In genomic region chr12:75481774-75482173, GRCh38 we compare ENCODE assay signal across 8 cellular contexts. TPM values are rescaled to one million over a fixed set of nuclear protein-coding genes. Genes with fewer than 3 reads are reported as not detected.
A peak's percentile ranks its signal among the peaks of the same experiment; 100 is the strongest.
DNase-seq lines count a peak whose midpoint lies in the region; ATAC-seq and TF ChIP-seq lines count a peak whose summit lies in the region.

No MANE protein-coding gene starts in this region.

- H3K27me3 Mint-ChIP-seq in CD14-positive monocyte (ENCODE audit: low read depth in 3 of 3) (peaks cover 0 to 3% (median 0%) of the 10 kb centered on the region in 3 donors), natural killer cell (ENCODE audit: low read depth in 2 of 2) (peaks cover 0 to 3% of the 10 kb centered on the region in 2 donors)

- no peaks in the 10 kb centered on the region for H3K9me3 ChIP-seq in mammary epithelial cell (replicated peaks; ENCODE audit: insufficient read depth, low read length)

- H3K4me1 ChIP-seq in KMS-11 (ENCODE audit: low read depth, poor library complexity, severe bottlenecking) (no peaks in the 10 kb centered on the region), mammary epithelial cell (ENCODE audit: insufficient read depth, low read length) (peaks cover 41% of the 10 kb centered on the region)

- intact Hi-C loops in CD14-positive monocyte (cut with micrococcal nuclease), result loop anchor here (10.0 kb wide), 2 partner anchors 147 to 553 kb away; partner anchors contain the start of genes CAPS2 (in 2 of the 2), GLIPR1L1 (in 2 of the 2) and PHLDA1 (in 1 of the 2)
- intact Hi-C loops in mammary epithelial cell (cut with micrococcal nuclease), result loop anchor here (2.0 to 10.0 kb wide), 2 partner anchors 35 to 797 kb away; no protein-coding TSS in a partner anchor
- intact Hi-C loops in natural killer cell (cut with micrococcal nuclease), result loop anchor here (2.0 to 5.0 kb wide), 3 partner anchors 29 to 549 kb away; partner anchors contain the start of genes KRR1 and PHLDA1

- no TSS peak for BruUV-seq in mammary epithelial cell (replicated peaks; lab: Mats Ljungman, UMichigan)

- ATAC-seq in natural killer cell (no peak), HG03342 (IDR thresholded peaks at IDR 0.05; ENCODE audit: unreplicated experiment) (no peak)

- H3K9me3 Mint-ChIP-seq in CD14-positive monocyte, result peaks cover 0 to 4% (median 2%) of the 10 kb centered on the region in 7 donors
- peaks cover 0 to 2% of the 10 kb centered on the region in 2 donors for H3K9me3 Mint-ChIP-seq in natural killer cell

- 0% methylated on average over 4 of the region's 4 CpGs for WGBS in mammary epithelial cell (ENCODE audit: low coverage, missing lambda C conversion rate)

- peak overlapping the region; percentile 14 for H3K4me2 ChIP-seq in KMS-11
- peak overlapping the region; percentile 89 for H3K4me2 ChIP-seq in mammary epithelial cell (ENCODE audit: insufficient read depth, low read depth, low read length)

- H3K27me3 ChIP-seq in KMS-11 (ENCODE audit: insufficient read depth, low read depth) (no peaks in the 10 kb centered on the region), mammary epithelial cell (ENCODE audit: insufficient read depth, low read length) (no peaks in the 10 kb centered on the region)

- in situ Hi-C loops in mammary epithelial cell (cut with MboI; ENCODE audit: low sequenced_read_pairs in 2 of 2), result loop anchor here (5.0 to 10.0 kb wide), 2 partner anchors 147 to 149 kb away; partner anchors contain the start of genes CAPS2 (in 2 of the 2) and GLIPR1L1 (in 2 of the 2)

- H3K4me3 ChIP-seq in KMS-11 (IDR thresholded peaks at IDR 0.05; ENCODE audit: insufficient read depth, low read depth, low read length) (no peak overlapping the region), mammary epithelial cell (replicated peaks in 1 of 3; ENCODE audit: insufficient read depth in 1 of 3, low read depth in 2 of 3, low read length in 3 of 3) (peak overlapping the region; percentile 49 to 71 (median 67))

- H3K79me2 ChIP-seq in KMS-11 (ENCODE audit: insufficient read depth, low read depth) (no peaks in the 10 kb centered on the region), mammary epithelial cell (ENCODE audit: insufficient read depth, low read length) (peaks cover 51% of the 10 kb centered on the region)

- H3K4me1 Mint-ChIP-seq in CD14-positive monocyte (peaks cover 82% of the 10 kb centered on the region), natural killer cell (peaks cover 75 to 83% of the 10 kb centered on the region in 2 donors)

- H3K27ac ChIP-seq in KMS-11 (no peak overlapping the region), mammary epithelial cell (ENCODE audit: insufficient read depth, low read depth, low read length) (peak overlapping the region; percentile 85)

- DNase-seq in CD14-positive monocyte (ENCODE audit: low spot score) (no peak), mammary epithelial cell (peak; percentile 55), natural killer cell (no peak), NCI-H1417 treated with DMSO at 0.1 percent for 48 hours (lab: John Stamatoyannopoulos, UW) (no peak), HUDEP-2 (lab: John Stamatoyannopoulos, UW; ENCODE audit: unreplicated experiment in 76 of 76) (no peak)
- no peak for DNase-seq in activated effector memory CD4-positive, alpha-beta T cell treated with anti-CD3 and anti-CD28 coated beads, Interleukin-2, amount 50 U/mL, for 16 hours

- no peak overlapping the region for H3K9ac ChIP-seq in KMS-11
- H3K9ac ChIP-seq in mammary epithelial cell (ENCODE audit: insufficient read depth, low read length), result peak overlapping the region; percentile 92

- dilution Hi-C loops in mammary epithelial cell (cut with HindIII; ENCODE audit: low sequenced_read_pairs), result no loop called here

- H3K36me3 ChIP-seq in KMS-11 (ENCODE audit: insufficient read depth) (no peaks in the 10 kb centered on the region), mammary epithelial cell (ENCODE audit: insufficient read depth, low read length) (no peaks in the 10 kb centered on the region)

- peak overlapping the region; percentile 93 to 100 (median 99) for H3K27ac Mint-ChIP-seq in CD14-positive monocyte
- H3K27ac Mint-ChIP-seq in natural killer cell, result peak overlapping the region; percentile 95 to 100

- peak overlapping the region; percentile 96 to 98 for H3K4me3 Mint-ChIP-seq in CD14-positive monocyte
- peak overlapping the region; percentile 87 for H3K4me3 Mint-ChIP-seq in natural killer cell

- no peaks in the 10 kb centered on the region for H4K20me1 ChIP-seq in KMS-11 (ENCODE audit: insufficient read depth)
- no peaks in the 10 kb centered on the region for H4K20me1 ChIP-seq in mammary epithelial cell (ENCODE audit: insufficient read depth, low read length)

- CTCF ChIA-PET in mammary epithelial cell (lab: Charles Lee; ENCODE audit: low non-redundant PET), result no interaction called here

- TF ChIP-seq CTCF in CD14-positive monocyte (IDR thresholded peaks at IDR 0.05) (no peak), KMS-11 (conservative IDR thresholded peaks at IDR 0.05; ENCODE audit: low read depth, low read length) (no peak), mammary epithelial cell (conservative IDR thresholded peaks at IDR 0.05 in 1 of 2, IDR thresholded peaks at IDR 0.05 in 1 of 2; ENCODE audit: extremely low read depth in 1 of 2, insufficient read depth in 1 of 2, low read depth in 1 of 2, low read length in 2 of 2) (no peak), natural killer cell (IDR thresholded peaks at IDR 0.05) (no peak)

- H3K36me3 Mint-ChIP-seq in CD14-positive monocyte (peaks cover 41 to 42% of the 10 kb centered on the region in 2 donors), natural killer cell (no peaks in the 10 kb centered on the region)

- H2AFZ ChIP-seq in KMS-11 (ENCODE audit: low read depth) (no peak overlapping the region), mammary epithelial cell (ENCODE audit: low read depth, low read length) (peak overlapping the region; percentile 46)

RNA-seq across cellular contexts. Expression of gene GLIPR1, which starts 1.2 kb away (rescaled TPM):
- polyA plus RNA-seq in CD14-positive monocyte, result 100 to 1,000 TPM; 687 to 794 TPM
- total RNA-seq in mammary epithelial cell, result 10 to 100 TPM; 92.4 to 96.0 TPM
- 74.1 TPM for polyA plus RNA-seq in mammary epithelial cell
- 45.6 TPM for polyA minus RNA-seq in mammary epithelial cell
- 100 to 1,000 TPM; 106 to 120 (median 115) TPM for total RNA-seq in natural killer cell

RNA-seq across cellular contexts. Expression of gene KRR1, which starts 29.6 kb away (rescaled TPM):
- polyA plus RNA-seq in CD14-positive monocyte (10 to 100 TPM in 1 of 2 donors, 1 to 10 TPM in 1; 9.0 to 14.4 TPM), mammary epithelial cell (41.0 TPM)
- total RNA-seq in mammary epithelial cell (10 to 100 TPM; 36.7 to 99.1 TPM), natural killer cell (100 to 1,000 TPM; 101 to 112 (median 106) TPM)
- 21.6 TPM for polyA minus RNA-seq in mammary epithelial cell
